ENCODE assay signal across 8 cellular contexts in the genomic region with DNA sequence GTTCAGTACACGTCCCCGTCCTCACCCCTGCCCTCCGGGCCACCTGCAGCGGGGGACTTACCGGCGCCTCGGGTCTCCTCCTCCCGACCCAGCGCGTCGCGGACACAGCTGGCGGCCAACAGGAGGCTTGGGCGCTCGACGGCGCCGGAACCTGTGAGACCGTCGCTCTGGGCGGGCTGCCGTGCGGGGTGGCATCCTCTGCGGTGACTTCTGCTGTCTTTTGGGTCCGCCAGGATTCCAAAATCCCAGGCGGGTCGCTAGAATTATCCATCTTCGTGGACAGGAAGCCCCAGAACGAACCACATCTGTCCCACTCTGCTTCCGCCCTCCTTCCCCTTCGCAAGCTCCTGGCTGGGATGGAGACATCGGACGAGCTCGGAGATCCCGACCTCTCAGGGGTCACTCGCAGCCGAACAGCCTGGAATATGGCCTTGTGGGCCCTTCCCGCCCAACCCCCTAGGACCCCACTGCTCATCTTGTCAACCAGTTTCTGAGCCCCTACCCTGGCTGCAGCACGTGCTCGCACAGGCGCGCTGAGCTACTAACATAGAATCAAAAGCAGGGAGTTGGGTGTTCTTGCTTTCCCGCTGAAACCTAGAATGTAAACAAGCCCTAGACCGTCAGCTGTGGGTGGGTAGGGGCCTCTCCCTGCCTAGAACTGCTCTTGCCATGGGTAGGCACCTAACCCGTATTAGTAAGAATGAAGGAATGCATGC. TPM values are rescaled to one million over a fixed set of nuclear protein-coding genes. Genes with fewer than 3 reads are reported as not detected.
DNase-seq lines count a peak whose midpoint lies in the region; ATAC-seq lines count a peak whose summit lies in the region.

No MANE protein-coding gene starts in this region.

- peaks cover 14% of the 10 kb centered on the region for H3K4me1 ChIP-seq in effector memory CD4-positive, alpha-beta T cell (ENCODE audit: control insufficient read depth, insufficient read depth, low read length, poor library complexity, severe bottlenecking)

- H3K36me3 Mint-ChIP-seq in T-cell, result no peaks in the 10 kb centered on the region
- H3K36me3 Mint-ChIP-seq in naive thymus-derived CD8-positive, alpha-beta T cell, result no peaks in the 10 kb centered on the region

- peaks cover 3% of the 10 kb centered on the region for H3K27me3 ChIP-seq in effector memory CD4-positive, alpha-beta T cell (replicated peaks; ENCODE audit: control insufficient read depth, insufficient read depth, low read length, poor library complexity, severe bottlenecking)

- ATAC-seq in GM18517 (IDR thresholded peaks at IDR 0.05; ENCODE audit: unreplicated experiment) (peak; percentile 6), HG02852 (IDR thresholded peaks at IDR 0.05; ENCODE audit: unreplicated experiment) (peak; percentile 21), T-cell (replicated peaks in 1 of 4) (peak in 3 of 4 experiments; percentile 1 to 7 (median 6))
- peak; percentile 2 to 15 for ATAC-seq in naive thymus-derived CD8-positive, alpha-beta T cell

- peak overlapping the region in 1 of 2 donors; percentile 69 for H3K27ac Mint-ChIP-seq in T-cell
- H3K27ac Mint-ChIP-seq in naive thymus-derived CD8-positive, alpha-beta T cell, result peak overlapping the region in 9 of 10 donors; percentile 32 to 92 (median 80)

- CTCF ChIA-PET in T-cell (lab: Charles Lee), result interaction anchor here (0.5 to 1.7 kb wide), 7 partner anchors 10 to 255 kb away, joined by 3 read pairs; a partner anchor contains a TSS

- POLR2A ChIA-PET in T-cell (lab: Charles Lee), result interaction anchor here in 1 of 2 donors (0.6 kb wide), 1 partner anchor 354 kb away, joined by 7 read pairs; no protein-coding TSS in a partner anchor
- POLR2A ChIA-PET in naive thymus-derived CD8-positive, alpha-beta T cell (lab: Charles Lee), result interaction anchor here (0.8 to 2.3 kb wide), 9 partner anchors 25 to 430 kb away, joined by 3 to 23 read pairs (median 4); a partner anchor contains a TSS

- DNase-seq in T-cell (peak in 16 of 34 experiments; percentile 0 to 25 (median 4)), DMS79 (lab: John Stamatoyannopoulos, UW) (no peak), DMS153 treated with DMSO at 0.1 percent for 48 hours (lab: John Stamatoyannopoulos, UW; ENCODE audit: unreplicated experiment) (no peak), NCI-H1694 (lab: John Stamatoyannopoulos, UW) (no peak)
- no peak for DNase-seq in effector memory CD4-positive, alpha-beta T cell
- DNase-seq in naive thymus-derived CD8-positive, alpha-beta T cell, result peak in 5 of 10 donors; percentile 7 to 24 (median 13)

- peaks cover 15 to 32% (median 21%) of the 10 kb centered on the region in 3 donors for H3K4me1 Mint-ChIP-seq in T-cell
- peaks cover 8 to 25% (median 21%) of the 10 kb centered on the region in 4 donors for H3K4me1 Mint-ChIP-seq in naive thymus-derived CD8-positive, alpha-beta T cell

- peak overlapping the region; percentile 83 for H3K4me3 ChIP-seq in effector memory CD4-positive, alpha-beta T cell (ENCODE audit: insufficient read depth, low read depth, low read length, poor library complexity, severe bottlenecking)

- peak overlapping the region; percentile 90 for H3K4me3 Mint-ChIP-seq in T-cell
- H3K4me3 Mint-ChIP-seq in naive thymus-derived CD8-positive, alpha-beta T cell, result peak overlapping the region; percentile 83 to 95 (median 92)

- H3K9me3 ChIP-seq in effector memory CD4-positive, alpha-beta T cell (ENCODE audit: control insufficient read depth, low read length), result no peaks in the 10 kb centered on the region

- no peaks in the 10 kb centered on the region for H3K9me3 Mint-ChIP-seq in T-cell
- H3K9me3 Mint-ChIP-seq in naive thymus-derived CD8-positive, alpha-beta T cell, result no peaks in the 10 kb centered on the region

- peaks cover 0 to 11% of the 10 kb centered on the region in 2 donors for H3K27me3 Mint-ChIP-seq in T-cell
- peaks cover 0 to 9% (median 2%) of the 10 kb centered on the region in 5 donors for H3K27me3 Mint-ChIP-seq in naive thymus-derived CD8-positive, alpha-beta T cell

- no peaks in the 10 kb centered on the region for H3K36me3 ChIP-seq in effector memory CD4-positive, alpha-beta T cell (ENCODE audit: control insufficient read depth, insufficient read depth, low read length)

- peak overlapping the region; percentile 58 for H3K27ac ChIP-seq in effector memory CD4-positive, alpha-beta T cell (ENCODE audit: insufficient read depth, low read length, poor library complexity, severe bottlenecking)

RNA-seq across cellular contexts. Expression of a gene that starts 0.9 kb away (rescaled TPM):
- total RNA-seq in T-cell, result 1 to 10 TPM; 5.6 to 9.9 (median 7.6) TPM
- total RNA-seq in naive thymus-derived CD8-positive, alpha-beta T cell, result 10 to 100 TPM; 12.3 to 12.7 TPM
- polyA plus RNA-seq in naive thymus-derived CD8-positive, alpha-beta T cell, result 1 to 10 TPM; 3.4 to 9.3 (median 6.8) TPM

RNA-seq across cellular contexts. Expression of a gene that starts 42.0 kb away (rescaled TPM):
- total RNA-seq in T-cell, result 10 to 100 TPM in 4 of 5 donors, 1 to 10 TPM in 1; 7.4 to 13.5 (median 11.5) TPM
- total RNA-seq in naive thymus-derived CD8-positive, alpha-beta T cell, result 10 to 100 TPM; 19.2 to 23.7 TPM
- 1 to 10 TPM; 4.2 to 5.7 (median 4.6) TPM for polyA plus RNA-seq in naive thymus-derived CD8-positive, alpha-beta T cell
